9 cellular contexts compared by ENCODE assay signal in the genomic region with DNA sequence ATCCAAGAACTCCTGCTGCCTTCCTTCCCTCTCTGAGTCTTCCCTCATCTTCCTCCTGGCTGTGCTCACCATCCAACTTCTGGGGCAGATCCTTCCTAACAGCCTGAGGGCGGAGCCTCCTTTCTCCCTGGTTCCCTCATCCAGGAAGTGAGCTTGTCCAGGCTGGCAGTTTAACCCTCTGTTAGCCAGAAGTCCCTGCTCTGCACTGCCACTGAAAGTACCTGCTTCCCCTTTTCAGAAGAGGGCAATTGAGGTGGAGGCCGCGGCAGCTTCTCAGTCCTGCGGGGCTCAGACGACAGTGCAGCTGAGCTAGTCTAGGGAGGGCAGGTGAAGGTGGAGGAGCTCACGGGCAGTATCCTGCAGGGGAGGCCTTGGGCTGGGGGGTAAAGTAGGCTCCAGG.
A peak's percentile ranks its signal among the peaks of the same experiment; 100 is the strongest.
DNase-seq lines count a peak whose midpoint lies in the region; ATAC-seq, FAIRE-seq and TF ChIP-seq lines count a peak whose summit lies in the region.
"Had no signal": no experiment of that assay in that cellular context is flagged by ENCODE, and none has a peak within 500 bp of the region (broad histone marks: within the 10 kb centered on the region; RNA-seq: fewer than 3 reads in every experiment).

No MANE protein-coding gene starts in this region.

- peaks cover 10% of the 10 kb centered on the region for H3K27me3 Mint-ChIP-seq in astrocyte (ENCODE audit: low read depth, unreplicated experiment)
- H3K27me3 Mint-ChIP-seq in activated CD4-positive, alpha-beta T cell treated with anti-CD3 and anti-CD28 coated beads, Interleukin-2, amount 10 ng/mL, durations not matched to agents 24 days and 14 days, result peaks cover 35% of the 10 kb centered on the region

- FAIRE-seq in astrocyte (lab: Jason Lieb, UNC), result no peak

- no peak for TF ChIP-seq EP300 in sigmoid colon (IDR thresholded peaks at IDR 0.05)

- no peaks in the 10 kb centered on the region for H3K36me3 ChIP-seq in astrocyte (ENCODE audit: insufficient read depth, low read length)
- no peaks in the 10 kb centered on the region for H3K36me3 ChIP-seq in sigmoid colon

- H3K4me1 ChIP-seq in astrocyte (ENCODE audit: insufficient read depth, low read length) (no peaks in the 10 kb centered on the region), sigmoid colon (peaks cover 0 to 14% (median 10%) of the 10 kb centered on the region in 4 donors)

- H3K9me3 ChIP-seq in astrocyte (ENCODE audit: insufficient read depth, low read depth, low read length) (no peaks in the 10 kb centered on the region), sigmoid colon (no peaks in the 10 kb centered on the region)

- ATAC-seq in GM21367 (IDR thresholded peaks at IDR 0.05; ENCODE audit: unreplicated experiment) (peak; percentile 82), HG03571 (IDR thresholded peaks at IDR 0.05; ENCODE audit: unreplicated experiment) (peak; percentile 87)

- DNase-seq in DMS153 (lab: John Stamatoyannopoulos, UW) (peak; percentile 15), astrocyte (ENCODE audit: low read depth) (no peak), midbrain (lab: John Stamatoyannopoulos, UW) (no peak), NCI-H2227 treated with DMSO at 0.1 percent for 48 hours (lab: John Stamatoyannopoulos, UW) (no peak), sigmoid colon (no peak)
- DNase-seq in activated CD4-positive, alpha-beta T cell treated with anti-CD3 and anti-CD28 coated beads, Interleukin-2, amount 10 ng/mL, durations not matched to agents 24 days and 14 days, result no peak

- H3K27me3 ChIP-seq in astrocyte (ENCODE audit: insufficient read depth, low read length), result peaks cover 3% of the 10 kb centered on the region
- H3K27me3 ChIP-seq in sigmoid colon, result no peaks in the 10 kb centered on the region

- H3K4me2 ChIP-seq in astrocyte (ENCODE audit: low read length), result no peak overlapping the region

- H3K4me3 ChIP-seq in astrocyte (ENCODE audit: insufficient read depth, low read depth, low read length) (no peak overlapping the region), sigmoid colon (no peak overlapping the region)

- H3K27ac Mint-ChIP-seq in astrocyte (ENCODE audit: unreplicated experiment), result no peak overlapping the region
- H3K27ac Mint-ChIP-seq in activated CD4-positive, alpha-beta T cell treated with anti-CD3 and anti-CD28 coated beads, Interleukin-2, amount 10 ng/mL, durations not matched to agents 24 days and 14 days, result no peak overlapping the region
- H3K27ac Mint-ChIP-seq: nephron had no signal

- no peak overlapping the region for H3K4me3 Mint-ChIP-seq in astrocyte (ENCODE audit: unreplicated experiment)
- H3K4me3 Mint-ChIP-seq in activated CD4-positive, alpha-beta T cell treated with anti-CD3 and anti-CD28 coated beads, Interleukin-2, amount 10 ng/mL, durations not matched to agents 24 days and 14 days, result no peak overlapping the region
- H3K4me3 Mint-ChIP-seq: nephron had no signal

- peaks cover 8% of the 10 kb centered on the region for H3K4me1 Mint-ChIP-seq in astrocyte (ENCODE audit: low read depth, unreplicated experiment)
- no peaks in the 10 kb centered on the region for H3K4me1 Mint-ChIP-seq in activated CD4-positive, alpha-beta T cell treated with anti-CD3 and anti-CD28 coated beads, Interleukin-2, amount 10 ng/mL, durations not matched to agents 24 days and 14 days

- H3K36me3 Mint-ChIP-seq in astrocyte (ENCODE audit: low read depth, unreplicated experiment), result peaks cover 2% of the 10 kb centered on the region
- no peaks in the 10 kb centered on the region for H3K36me3 Mint-ChIP-seq in activated CD4-positive, alpha-beta T cell treated with anti-CD3 and anti-CD28 coated beads, Interleukin-2, amount 10 ng/mL, durations not matched to agents 24 days and 14 days (ENCODE audit: low read depth)

- TF ChIP-seq POLR2A in sigmoid colon (IDR thresholded peaks at IDR 0.05), result no peak

- intact Hi-C loops in activated CD4-positive, alpha-beta T cell treated with anti-CD3 and anti-CD28 coated beads, Interleukin-2, amount 10 ng/mL, durations not matched to agents 24 days and 14 days (cut with micrococcal nuclease), result no loop called here
- intact Hi-C loops in sigmoid colon (cut with DNase I), result no loop called here

- H3K9me3 Mint-ChIP-seq in astrocyte (ENCODE audit: unreplicated experiment), result no peaks in the 10 kb centered on the region
- no peaks in the 10 kb centered on the region for H3K9me3 Mint-ChIP-seq in activated CD4-positive, alpha-beta T cell treated with anti-CD3 and anti-CD28 coated beads, Interleukin-2, amount 10 ng/mL, durations not matched to agents 24 days and 14 days
- H3K9me3 Mint-ChIP-seq: nephron had no signal

- H3K9ac ChIP-seq in astrocyte (ENCODE audit: low read length), result no peak overlapping the region

- peak overlapping the region; percentile 47 for H2AFZ ChIP-seq in astrocyte (ENCODE audit: low read depth, low read length)

- H4K20me1 ChIP-seq in astrocyte (ENCODE audit: insufficient read depth, low read length), result no peaks in the 10 kb centered on the region

- TF ChIP-seq CTCF in astrocyte (IDR thresholded peaks at IDR 0.05; ENCODE audit: insufficient read depth, low read depth, low read length) (no peak), sigmoid colon (IDR thresholded peaks at IDR 0.05) (no peak)

- H3K79me2 ChIP-seq in astrocyte (ENCODE audit: insufficient read depth, low read length), result no peaks in the 10 kb centered on the region

- H3K27ac ChIP-seq in astrocyte (ENCODE audit: low read depth, low read length) (no peak overlapping the region), sigmoid colon (no peak overlapping the region)

- WGBS in sigmoid colon, 2 donors, result 32 to 63% methylated on average over 6 of the region's 6 CpGs
